Comparison of ENCODE assay signal across 1 cellular context in genomic region chr3:39361252-39361927, GRCh38.
TF ChIP-seq lines count a peak whose summit lies in the region.

No MANE protein-coding gene starts in this region.

TF ChIP-seq in H1, 55 proteins besides CTCF, POLR2A, EP300 and RAD21:
- no peak for TF ChIP-seq CHD2 (IDR thresholded peaks at IDR 0.05; ENCODE audit: low read length)
- TF ChIP-seq, protein P1, sequence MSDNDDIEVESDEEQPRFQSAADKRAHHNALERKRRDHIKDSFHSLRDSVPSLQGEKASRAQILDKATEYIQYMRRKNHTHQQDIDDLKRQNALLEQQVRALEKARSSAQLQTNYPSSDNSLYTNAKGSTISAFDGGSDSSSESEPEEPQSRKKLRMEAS (IDR thresholded peaks at IDR 0.05): no peak
- TF ChIP-seq ZNF274 (IDR thresholded peaks at IDR 0.05; ENCODE audit: borderline replicate concordance, extremely low read depth, low read length): no peak
- no peak for TF ChIP-seq TAF7 (optimal IDR thresholded peaks at IDR 0.05; ENCODE audit: borderline replicate concordance, low read depth, low read length)
- no peak for TF ChIP-seq BCL11A (IDR thresholded peaks at IDR 0.05; ENCODE audit: low read depth in 2 of 2, low read length in 2 of 2)
- no peak for TF ChIP-seq CEBPB (IDR thresholded peaks at IDR 0.05; ENCODE audit: low read depth, low read length)
- no peak for TF ChIP-seq ATF3 (IDR thresholded peaks at IDR 0.05; ENCODE audit: insufficient read depth, low read depth, low read length)
- no peak for TF ChIP-seq TCF12 (IDR thresholded peaks at IDR 0.05; ENCODE audit: low read depth, low read length)
- no peak for TF ChIP-seq POLR2AphosphoS5 (IDR thresholded peaks at IDR 0.05; ENCODE audit: low read depth, low read length)
- no peak for TF ChIP-seq EGR1 (IDR thresholded peaks at IDR 0.05; ENCODE audit: borderline replicate concordance, low read depth, low read length)
- no peak for TF ChIP-seq RFX5 (IDR thresholded peaks at IDR 0.05; ENCODE audit: borderline replicate concordance, low read depth, low read length)
- TF ChIP-seq CHD1 (IDR thresholded peaks at IDR 0.05; ENCODE audit: low read depth, low read length): no peak
- TF ChIP-seq SRF (IDR thresholded peaks at IDR 0.05; ENCODE audit: low read depth, low read length): no peak
- no peak for TF ChIP-seq SAP30 (IDR thresholded peaks at IDR 0.05; ENCODE audit: insufficient read depth, insufficient replicate concordance, low read length)
- TF ChIP-seq FOSL1 (IDR thresholded peaks at IDR 0.05; ENCODE audit: insufficient read depth, low read depth, low read length): no peak
- no peak for TF ChIP-seq CTBP2 (IDR thresholded peaks at IDR 0.05; ENCODE audit: borderline replicate concordance, insufficient read depth, insufficient read length, low read length)
- TF ChIP-seq, protein P2, sequence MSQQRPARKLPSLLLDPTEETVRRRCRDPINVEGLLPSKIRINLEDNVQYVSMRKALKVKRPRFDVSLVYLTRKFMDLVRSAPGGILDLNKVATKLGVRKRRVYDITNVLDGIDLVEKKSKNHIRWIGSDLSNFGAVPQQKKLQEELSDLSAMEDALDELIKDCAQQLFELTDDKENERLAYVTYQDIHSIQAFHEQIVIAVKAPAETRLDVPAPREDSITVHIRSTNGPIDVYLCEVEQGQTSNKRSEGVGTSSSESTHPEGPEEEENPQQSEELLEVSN (IDR thresholded peaks at IDR 0.05): no peak
